8 cellular contexts compared by ENCODE assay signal in genomic region chr2:174337337-174338154, GRCh38. TPM values are rescaled to one million over a fixed set of nuclear protein-coding genes. Genes with fewer than 3 reads are reported as not detected.
A peak's percentile ranks its signal among the peaks of the same experiment; 100 is the strongest.
DNase-seq lines count a peak whose midpoint lies in the region; ATAC-seq and TF ChIP-seq lines count a peak whose summit lies in the region.

No MANE protein-coding gene starts in this region.

- no peak overlapping the region for H3K4me2 ChIP-seq in GM23248 (ENCODE audit: unreplicated experiment)

- no peaks in the 10 kb centered on the region for H3F3A ChIP-seq in GM23248 (ENCODE audit: insufficient read depth)

- H3K4me1 Mint-ChIP-seq in glutamatergic neuron (ENCODE audit: low read depth, unreplicated experiment) = peaks cover 12% of the 10 kb centered on the region
- peaks cover 24 to 62% of the 10 kb centered on the region in 2 donors for H3K4me1 Mint-ChIP-seq in stimulated activated naive B cell treated with anti-CD40 and anti-IgM and Interleukin-4, amounts not matched to agents 10 μg/mL and 1 μg/mL and 100 μg/mL, for 72 hours

- no peaks in the 10 kb centered on the region for H3K9me3 ChIP-seq in GM23248 (ENCODE audit: low read depth)

- H2AFZ ChIP-seq in GM23248 = no peak overlapping the region

- no peak overlapping the region for H3K4me3 ChIP-seq in GM23248

- peaks cover 33% of the 10 kb centered on the region for H3K9me3 Mint-ChIP-seq in glutamatergic neuron (ENCODE audit: unreplicated experiment)
- no peaks in the 10 kb centered on the region for H3K9me3 Mint-ChIP-seq in stimulated activated naive B cell treated with anti-CD40 and anti-IgM and Interleukin-4, amounts not matched to agents 10 μg/mL and 1 μg/mL and 100 μg/mL, for 72 hours

- peak; percentile 31 for ATAC-seq in HG02759 (IDR thresholded peaks at IDR 0.05; ENCODE audit: unreplicated experiment)
- ATAC-seq in stimulated activated naive B cell treated with anti-CD40 and anti-IgM and Interleukin-4, amounts not matched to agents 10 μg/mL and 1 μg/mL and 100 μg/mL, for 72 hours (replicated peaks) = peak in 1 of 2 donors; percentile 33

- WGBS in GM23248 (ENCODE audit: low coverage in 1 of 2, low lambda C conversion rate in 2 of 2, missing lambda C conversion rate in 2 of 2), 2 experiments = 73 to 75% methylated on average over 37 to 74 of the region's 74 CpGs

- H3K9ac ChIP-seq in GM23248 = no peak overlapping the region

- H3K4me3 Mint-ChIP-seq in glutamatergic neuron (ENCODE audit: unreplicated experiment) = peak overlapping the region; percentile 88
- peak overlapping the region; percentile 80 to 83 for H3K4me3 Mint-ChIP-seq in stimulated activated naive B cell treated with anti-CD40 and anti-IgM and Interleukin-4, amounts not matched to agents 10 μg/mL and 1 μg/mL and 100 μg/mL, for 72 hours

- no peak overlapping the region for H3K27ac ChIP-seq in GM23248

- H3K9me2 ChIP-seq in GM23248 (ENCODE audit: insufficient read depth) = no peaks in the 10 kb centered on the region

- no peaks in the 10 kb centered on the region for H3K36me3 Mint-ChIP-seq in glutamatergic neuron (ENCODE audit: unreplicated experiment)
- peaks cover 1 to 4% of the 10 kb centered on the region in 2 donors for H3K36me3 Mint-ChIP-seq in stimulated activated naive B cell treated with anti-CD40 and anti-IgM and Interleukin-4, amounts not matched to agents 10 μg/mL and 1 μg/mL and 100 μg/mL, for 72 hours

- TF ChIP-seq CTCF in glutamatergic neuron (IDR thresholded peaks at IDR 0.05; ENCODE audit: partially characterized antibody, unreplicated experiment) = no peak

- H4K20me1 ChIP-seq in GM23248 (ENCODE audit: insufficient read depth) = no peaks in the 10 kb centered on the region

- DNase-seq in NCI-H2029 (lab: John Stamatoyannopoulos, UW) = peak; percentile 19
- no peak for DNase-seq in NCI-H2029 treated with DMSO at 0.1 percent for 48 hours (lab: John Stamatoyannopoulos, UW)
- peak; percentile 27 to 40 for DNase-seq in activated CD4-positive, alpha-beta T cell treated with anti-CD3 and anti-CD28 coated beads, Interleukin-2, amount 50 U/mL, for 48 hours
- DNase-seq in glutamatergic neuron = peak; percentile 60
- DNase-seq in stimulated activated naive B cell treated with anti-CD40 and anti-IgM and Interleukin-4, amounts not matched to agents 10 μg/mL and 1 μg/mL and 100 μg/mL, for 72 hours = no peak
- no peak for DNase-seq in GM23248
- no peak for DNase-seq in NK-92 (lab: John Stamatoyannopoulos, UW; ENCODE audit: unreplicated experiment)

- H3K27me3 Mint-ChIP-seq in glutamatergic neuron (ENCODE audit: unreplicated experiment) = peaks cover 40% of the 10 kb centered on the region
- H3K27me3 Mint-ChIP-seq in stimulated activated naive B cell treated with anti-CD40 and anti-IgM and Interleukin-4, amounts not matched to agents 10 μg/mL and 1 μg/mL and 100 μg/mL, for 72 hours = peaks cover 47 to 61% of the 10 kb centered on the region in 2 donors

- no peaks in the 10 kb centered on the region for H3K36me3 ChIP-seq in GM23248 (ENCODE audit: low read depth)

- peak overlapping the region; percentile 26 for H3K27ac Mint-ChIP-seq in glutamatergic neuron (ENCODE audit: unreplicated experiment)
- peak overlapping the region; percentile 81 for H3K27ac Mint-ChIP-seq in stimulated activated naive B cell treated with anti-CD40 and anti-IgM and Interleukin-4, amounts not matched to agents 10 μg/mL and 1 μg/mL and 100 μg/mL, for 72 hours

- no peaks in the 10 kb centered on the region for H3K79me2 ChIP-seq in GM23248 (ENCODE audit: insufficient read depth)

- in situ Hi-C loops in GM23248 (cut with MboI) = loop anchor here (25.0 kb wide), 1 partner anchor 925 kb away; no protein-coding TSS in a partner anchor

- H3K4me1 ChIP-seq in GM23248 (ENCODE audit: insufficient read depth) = no peaks in the 10 kb centered on the region

- H3K27me3 ChIP-seq in GM23248 (replicated peaks; ENCODE audit: insufficient read depth) = peaks cover 33% of the 10 kb centered on the region

RNA-seq across cellular contexts. Expression of gene SP9, which starts 2.8 kb away (rescaled TPM):
- not detected for total RNA-seq in glutamatergic neuron (ENCODE audit: unreplicated experiment)
- total RNA-seq in GM23248 (2014; rRNA removed; shearing (Covaris generic)) = not detected in 2 replicates
- polyA plus RNA-seq in GM23248 (2016; fragmentation: Nextera tagmentation; extraction: Ambion mirVana) = not detected in 2 replicates

RNA-seq across cellular contexts. Expression of gene SCRN3, which starts 58.0 kb away (rescaled TPM):
- total RNA-seq in glutamatergic neuron (ENCODE audit: unreplicated experiment) = 51.3 TPM
- 13.9 and 17.3 TPM in 2 replicates for total RNA-seq in GM23248 (2014; rRNA removed; shearing (Covaris generic))
- polyA plus RNA-seq in GM23248 (2016; fragmentation: Nextera tagmentation; extraction: Ambion mirVana) = 19.1 and 19.3 TPM in 2 replicates

Comparison
In these comparisons a context has a peak if more than half of its experiments do, and no peak if none do; other contexts are left out.
1. DNase-seq: peak in NCI-H2029 (single experiment), activated CD4-positive, alpha-beta T cell treated with anti-CD3 and anti-CD28 coated beads, Interleukin-2, amount 50 U/mL, for 48 hours (2 of 2) and glutamatergic neuron (single experiment); none in NCI-H2029 treated with DMSO at 0.1 percent for 48 hours (single experiment), stimulated activated naive B cell treated with anti-CD40 and anti-IgM and Interleukin-4, amounts not matched to agents 10 μg/mL and 1 μg/mL and 100 μg/mL, for 72 hours (single experiment), GM23248 (single experiment) and NK-92 (single experiment).